8 cellular contexts compared by ENCODE assay signal in the genomic region with DNA sequence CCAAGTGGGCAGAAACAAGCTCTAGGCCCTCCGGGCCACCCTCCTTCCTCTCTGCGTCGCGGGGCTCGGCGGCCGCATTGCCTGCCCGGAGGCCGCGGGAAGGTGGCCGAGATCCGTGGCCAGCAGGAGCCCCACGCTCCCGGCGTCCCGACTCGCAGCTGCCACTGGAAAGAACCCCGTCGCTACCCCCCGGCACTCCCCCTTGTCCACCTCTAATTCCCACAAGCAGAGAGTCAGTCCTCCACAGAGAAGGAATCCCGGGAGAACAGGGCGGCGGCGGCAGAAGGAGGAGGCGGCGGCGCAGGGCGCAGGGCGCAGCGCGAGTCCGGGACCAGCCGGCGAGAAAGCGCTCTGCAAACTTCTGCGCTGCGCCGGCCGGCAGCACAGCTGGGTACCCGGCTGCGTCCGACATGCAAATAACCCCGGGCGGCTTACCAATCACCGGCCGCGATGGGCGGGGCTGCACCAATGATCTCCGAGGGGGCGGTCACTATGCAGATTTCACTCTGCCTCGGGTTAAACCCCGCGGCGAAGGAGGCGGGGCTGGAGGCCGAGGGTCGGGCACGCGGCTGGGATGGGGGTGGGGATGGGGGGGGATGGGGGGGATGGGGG. TPM values are rescaled to one million over a fixed set of nuclear protein-coding genes. Genes with fewer than 3 reads are reported as not detected.
DNase-seq lines count a peak whose midpoint lies in the region; ATAC-seq and TF ChIP-seq lines count a peak whose summit lies in the region.

A gene (minus strand): TSS at position 365 of the 612 bp plus-strand sequence.

- H3K4me3 ChIP-seq in SK-N-SH (ENCODE audit: low read depth in 2 of 2, low read length in 1 of 2), result peak within 1 kb of the TSS; percentile 72 to 76
- H3K4me3 ChIP-seq in parathyroid adenoma (ENCODE audit: low read depth, low read length), result peak within 1 kb of the TSS; percentile 46
- peak within 1 kb of the TSS; percentile 41 to 62 (median 47) for H3K4me3 ChIP-seq in transverse colon

- TF ChIP-seq POLR2A in GM10847 (IDR thresholded peaks at IDR 0.05; ENCODE audit: extremely low read depth, insufficient read length) (peak; percentile 95), transverse colon (IDR thresholded peaks at IDR 0.05) (peak; percentile 96)

- peak; percentile 90 for ATAC-seq in HG02623 (IDR thresholded peaks at IDR 0.05; ENCODE audit: unreplicated experiment)
- peak; percentile 93 to 96 for ATAC-seq in activated naive CD4-positive, alpha-beta T cell treated with anti-CD3 and anti-CD28 coated beads, Interleukin-2, amount 50 U/mL, for 72 hours
- ATAC-seq in Right ventricle myocardium superior (ENCODE audit: poor library complexity), result peak; percentile 94

- no peaks in the 10 kb centered on the region for H3K9me2 ChIP-seq in SK-N-SH

- H3K36me3 ChIP-seq in SK-N-SH (replicated peaks in 1 of 2; ENCODE audit: control insufficient read depth in 1 of 2, insufficient read depth in 2 of 2, low read length in 1 of 2) (no peaks in the 10 kb centered on the region), parathyroid adenoma (ENCODE audit: control insufficient read depth, insufficient read depth, low read length) (no peaks in the 10 kb centered on the region), transverse colon (no peaks in the 10 kb centered on the region)

- in situ Hi-C loops in transverse colon (cut with MboI; ENCODE audit: low pct_ligation_motif_present in 1 of 4, low pct_unique_long_range_greater_than_20kb in 1 of 4, low sequenced_read_pairs in 3 of 4), result loop anchor here in 2 of 4 donors (25.0 kb wide), 3 partner anchors 370 to 520 kb away; no protein-coding TSS in a partner anchor

- TF ChIP-seq EP300 in SK-N-SH (IDR thresholded peaks at IDR 0.05; ENCODE audit: borderline replicate concordance in 1 of 2, low read depth in 1 of 2, low read length in 1 of 2) (no peak), transverse colon (IDR thresholded peaks at IDR 0.05; ENCODE audit: low read depth) (no peak)

- no peak for TF ChIP-seq CTCF in SK-N-SH (IDR thresholded peaks at IDR 0.05)
- TF ChIP-seq CTCF in parathyroid adenoma (IDR thresholded peaks at IDR 0.05), result no peak
- no peak for TF ChIP-seq CTCF in transverse colon (IDR thresholded peaks at IDR 0.05)

- CTCF ChIA-PET in SK-N-SH (lab: Yijun Ruan, JAX), result interaction anchor here (0.9 to 13.4 kb wide), 28 partner anchors 11 to 370 kb away, joined by 3 to 240 read pairs (median 4); no protein-coding TSS in a partner anchor

- TF ChIP-seq RAD21 in SK-N-SH (IDR thresholded peaks at IDR 0.05; ENCODE audit: low read length), result 0 out of 2 replicates have a peak, but pooled peaks have one; percentile 15

- H2AFZ ChIP-seq in SK-N-SH (ENCODE audit: low read depth), result peak within 1 kb of the TSS; percentile 83
- peak within 1 kb of the TSS; percentile 78 for H2AFZ ChIP-seq in parathyroid adenoma

- peak; percentile 97 for DNase-seq in NCI-H1092 treated with DMSO at 0.1 percent for 48 hours (lab: John Stamatoyannopoulos, UW)
- peak; percentile 98 for DNase-seq in SK-N-SH
- DNase-seq in activated naive CD4-positive, alpha-beta T cell treated with anti-CD3 and anti-CD28 coated beads, Interleukin-2, amount 50 U/mL, for 72 hours (ENCODE audit: low spot score in 2 of 2), result peak; percentile 93 to 97
- peak; percentile 99 for DNase-seq in Right ventricle myocardium superior
- DNase-seq in transverse colon, result peak; percentile 99

- H3K27me3 ChIP-seq in SK-N-SH (ENCODE audit: insufficient read depth) (no peaks in the 10 kb centered on the region), parathyroid adenoma (ENCODE audit: control insufficient read depth, insufficient read depth, low read length) (no peaks in the 10 kb centered on the region), transverse colon (peaks cover 15% of the 10 kb centered on the region)

- POLR2A ChIA-PET in SK-N-SH (lab: Yijun Ruan, JAX), result interaction anchor here (0.6 to 2.5 kb wide), 12 partner anchors 12 to 304 kb away, joined by 3 to 20 read pairs (median 4); no protein-coding TSS in a partner anchor

- peaks cover 14% of the 10 kb centered on the region; the same call in 1 of the 2 replicates for H4K20me1 ChIP-seq in SK-N-SH (ENCODE audit: insufficient read depth)

- WGBS in SK-N-SH (ENCODE audit: low lambda C conversion rate), result under 1% methylated on average over 23 of the region's 59 CpGs
- WGBS in transverse colon (ENCODE audit: low coverage in 1 of 2), 2 donors, result 0% methylated on average over 11 of the region's 59 CpGs; no CpG with 5 or more reads in 1 of the 2 donors

- H3K4me2 ChIP-seq in SK-N-SH, result peak within 1 kb of the TSS; percentile 96
- H3K4me2 ChIP-seq in parathyroid adenoma (ENCODE audit: low read length), result peak within 1 kb of the TSS; percentile 84

- H3K27ac ChIP-seq in SK-N-SH (ENCODE audit: low read depth in 2 of 2, low read length in 1 of 2), result peak within 1 kb of the TSS; percentile 35 to 63; a peak in 3 of 4 replicates
- peak within 1 kb of the TSS; percentile 32 for H3K27ac ChIP-seq in parathyroid adenoma
- peak within 1 kb of the TSS; percentile 76 to 91 (median 84) for H3K27ac ChIP-seq in transverse colon

- no peaks in the 10 kb centered on the region for H3K36me3 Mint-ChIP-seq in activated naive CD4-positive, alpha-beta T cell treated with anti-CD3 and anti-CD28 coated beads, Interleukin-2, amount 50 U/mL, for 72 hours

- H3K27ac Mint-ChIP-seq in activated naive CD4-positive, alpha-beta T cell treated with anti-CD3 and anti-CD28 coated beads, Interleukin-2, amount 50 U/mL, for 72 hours, result no peak within 1 kb of the TSS

- H3K9ac ChIP-seq in SK-N-SH (peak within 1 kb of the TSS; percentile 54; the same call in 1 of the 2 replicates), parathyroid adenoma (no peak within 1 kb of the TSS)

- intact Hi-C loops in Right ventricle myocardium superior (cut with DNase I) (loop anchor here (2.0 kb wide), 1 partner anchor 183 kb away; no protein-coding TSS in a partner anchor), transverse colon (cut with DNase I; ENCODE audit: low total_unique reads) (loop anchor here (2.0 kb wide), 1 partner anchor 183 kb away; no protein-coding TSS in a partner anchor)

- H3K4me1 ChIP-seq in SK-N-SH (ENCODE audit: control insufficient read depth in 1 of 2, insufficient read depth in 2 of 2, low read depth in 1 of 2, low read length in 1 of 2) (peaks cover 18 to 33% of the 10 kb centered on the region in 2 experiments; a peak in 3 of 4 replicates), parathyroid adenoma (no peaks in the 10 kb centered on the region), transverse colon (peaks cover 13 to 26% (median 22%) of the 10 kb centered on the region in 4 donors)

- H3K79me2 ChIP-seq in SK-N-SH (ENCODE audit: insufficient read depth) (peaks cover 5% of the 10 kb centered on the region; the same call in 1 of the 2 replicates), parathyroid adenoma (no peaks in the 10 kb centered on the region)

- H3K9me3 ChIP-seq in SK-N-SH (no peaks in the 10 kb centered on the region), parathyroid adenoma (ENCODE audit: control insufficient read depth, low read length) (no peaks in the 10 kb centered on the region), transverse colon (no peaks in the 10 kb centered on the region)

- H3K9me3 Mint-ChIP-seq in activated naive CD4-positive, alpha-beta T cell treated with anti-CD3 and anti-CD28 coated beads, Interleukin-2, amount 50 U/mL, for 72 hours, result no peaks in the 10 kb centered on the region

- H3F3A ChIP-seq in SK-N-SH (replicated peaks; ENCODE audit: insufficient read depth), result no peaks in the 10 kb centered on the region

TF ChIP-seq in SK-N-SH, 30 proteins besides CTCF, POLR2A, EP300 and RAD21 (continues in another document):
- TF ChIP-seq GATA2 (CRISPR knock-in tag; IDR thresholded peaks at IDR 0.05), result no peak
- TF ChIP-seq, protein P1, sequence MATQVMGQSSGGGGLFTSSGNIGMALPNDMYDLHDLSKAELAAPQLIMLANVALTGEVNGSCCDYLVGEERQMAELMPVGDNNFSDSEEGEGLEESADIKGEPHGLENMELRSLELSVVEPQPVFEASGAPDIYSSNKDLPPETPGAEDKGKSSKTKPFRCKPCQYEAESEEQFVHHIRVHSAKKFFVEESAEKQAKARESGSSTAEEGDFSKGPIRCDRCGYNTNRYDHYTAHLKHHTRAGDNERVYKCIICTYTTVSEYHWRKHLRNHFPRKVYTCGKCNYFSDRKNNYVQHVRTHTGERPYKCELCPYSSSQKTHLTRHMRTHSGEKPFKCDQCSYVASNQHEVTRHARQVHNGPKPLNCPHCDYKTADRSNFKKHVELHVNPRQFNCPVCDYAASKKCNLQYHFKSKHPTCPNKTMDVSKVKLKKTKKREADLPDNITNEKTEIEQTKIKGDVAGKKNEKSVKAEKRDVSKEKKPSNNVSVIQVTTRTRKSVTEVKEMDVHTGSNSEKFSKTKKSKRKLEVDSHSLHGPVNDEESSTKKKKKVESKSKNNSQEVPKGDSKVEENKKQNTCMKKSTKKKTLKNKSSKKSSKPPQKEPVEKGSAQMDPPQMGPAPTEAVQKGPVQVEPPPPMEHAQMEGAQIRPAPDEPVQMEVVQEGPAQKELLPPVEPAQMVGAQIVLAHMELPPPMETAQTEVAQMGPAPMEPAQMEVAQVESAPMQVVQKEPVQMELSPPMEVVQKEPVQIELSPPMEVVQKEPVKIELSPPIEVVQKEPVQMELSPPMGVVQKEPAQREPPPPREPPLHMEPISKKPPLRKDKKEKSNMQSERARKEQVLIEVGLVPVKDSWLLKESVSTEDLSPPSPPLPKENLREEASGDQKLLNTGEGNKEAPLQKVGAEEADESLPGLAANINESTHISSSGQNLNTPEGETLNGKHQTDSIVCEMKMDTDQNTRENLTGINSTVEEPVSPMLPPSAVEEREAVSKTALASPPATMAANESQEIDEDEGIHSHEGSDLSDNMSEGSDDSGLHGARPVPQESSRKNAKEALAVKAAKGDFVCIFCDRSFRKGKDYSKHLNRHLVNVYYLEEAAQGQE (IDR thresholded peaks at IDR 0.05; ENCODE audit: low read depth, low read length), result peak; percentile 66; the same call in 1 of the 2 replicates
- TF ChIP-seq TCF12 (IDR thresholded peaks at IDR 0.05), result 0 out of 2 replicates have a peak, but pooled peaks have one; percentile 17
- TF ChIP-seq MXI1 (IDR thresholded peaks at IDR 0.05; ENCODE audit: low read depth, low read length), result 0 out of 2 replicates have a peak, but pooled peaks have one; percentile 30
- no peak for TF ChIP-seq YY1 (IDR thresholded peaks at IDR 0.05; ENCODE audit: low read depth)
- TF ChIP-seq JUND (IDR thresholded peaks at IDR 0.05), result no peak
- 0 out of 2 replicates have a peak, but pooled peaks have one; percentile 18 for TF ChIP-seq SMC3 (IDR thresholded peaks at IDR 0.05; ENCODE audit: low read depth, low read length)
- peak; percentile 6; the same call in 1 of the 2 replicates for TF ChIP-seq FOXM1 (IDR thresholded peaks at IDR 0.05; ENCODE audit: low read depth)
- no peak for TF ChIP-seq RXRA (IDR thresholded peaks at IDR 0.05; ENCODE audit: borderline replicate concordance, low read depth)

RNA-seq across cellular contexts. Expression of the gene that starts here (rescaled TPM):
- polyA plus RNA-seq in SK-N-SH (2012; rRNA removed), result 4.9 and 7.8 TPM in 2 replicates
- 3.2 and 5.2 TPM in 2 replicates for polyA plus RNA-seq in SK-N-SH (2012; cell fraction: cytosol; rRNA removed)
- 14.8 and 16.0 TPM in 2 replicates for polyA plus RNA-seq in SK-N-SH (2012; cell fraction: nucleus; rRNA removed)
- total RNA-seq in activated naive CD4-positive, alpha-beta T cell treated with anti-CD3 and anti-CD28 coated beads, Interleukin-2, amount 50 U/mL, for 72 hours, result under 1 TPM; 0.16 to 0.27 TPM
- total RNA-seq in Right ventricle myocardium superior (15.9 TPM), transverse colon (10 to 100 TPM in 3 of 4 donors, under 1 TPM in 1; 0.60 to 41.9 (median 20.7) TPM)

Comparison
In these comparisons a context has a peak if more than half of its experiments do, and no peak if none do; other contexts are left out.
1. Peak in every context shown above with its lines: DNase-seq, ATAC-seq, H3K4me3 ChIP-seq and H3K27ac ChIP-seq.
2. Peak in DNase-seq and ATAC-seq in activated naive CD4-positive, alpha-beta T cell treated with anti-CD3 and anti-CD28 coated beads, Interleukin-2, amount 50 U/mL, for 72 hours; RNA of the gene not detected or under 1 TPM.
3. H3K27ac ChIP-seq: peak in every context shown above with its lines; median percentile 84 in transverse colon; 49 in SK-N-SH; 32 in parathyroid adenoma.